8 cellular contexts compared by ENCODE assay signal in genomic region chr11:67045314-67045713, GRCh38. TPM values are rescaled to one million over a fixed set of nuclear protein-coding genes. Genes with fewer than 3 reads are reported as not detected.
A peak's percentile ranks its signal among the peaks of the same experiment; 100 is the strongest.
DNase-seq lines count a peak whose midpoint lies in the region; ATAC-seq and TF ChIP-seq lines count a peak whose summit lies in the region.

No MANE protein-coding gene starts in this region.

- no peak overlapping the region for H2BK120ac ChIP-seq in mesenchymal stem cell (ENCODE audit: low read depth, low read length)

- no peaks in the 10 kb centered on the region for H3K79me1 ChIP-seq in mesenchymal stem cell (replicated peaks; ENCODE audit: low read length, poor library complexity, severe bottlenecking)

- no peak overlapping the region for H3K18ac ChIP-seq in mesenchymal stem cell (ENCODE audit: low read depth in 1 of 2, low read length in 2 of 2)

- H2BK5ac ChIP-seq in mesenchymal stem cell (ENCODE audit: low read depth, low read length, poor library complexity, severe bottlenecking): no peak overlapping the region

- H3K36me3 ChIP-seq in ascending aorta: no peaks in the 10 kb centered on the region
- no peaks in the 10 kb centered on the region for H3K36me3 ChIP-seq in mesenchymal stem cell (ENCODE audit: control insufficient read depth in 1 of 2, insufficient read depth in 2 of 2, low read depth in 1 of 2, low read length in 2 of 2)

- no peak overlapping the region for H3K4me2 ChIP-seq in mesenchymal stem cell (ENCODE audit: low read length, poor library complexity, severe bottlenecking)

- no peaks in the 10 kb centered on the region for H3K4me1 ChIP-seq in ascending aorta
- H3K4me1 ChIP-seq in mesenchymal stem cell (ENCODE audit: control insufficient read depth, insufficient read depth, low read depth, low read length): peaks cover 30% of the 10 kb centered on the region

- H3K14ac ChIP-seq in mesenchymal stem cell (ENCODE audit: low read length in 2 of 2): no peak overlapping the region

- no peak overlapping the region for H3K9ac ChIP-seq in mesenchymal stem cell (ENCODE audit: low read length)

- in situ Hi-C loops in Caki2 (cut with HindIII; ENCODE audit: low pct_unique_long_range_greater_than_20kb, low sequenced_read_pairs): no loop called here

- no peak for TF ChIP-seq CTCF in ascending aorta (IDR thresholded peaks at IDR 0.05)

- H3K27me3 ChIP-seq in ascending aorta (no peaks in the 10 kb centered on the region), mesenchymal stem cell (ENCODE audit: control insufficient read depth in 1 of 2, insufficient read depth in 1 of 2, low read length in 2 of 2) (peaks cover 0 to 10% of the 10 kb centered on the region in 2 experiments)

- ATAC-seq in GM18858 (IDR thresholded peaks at IDR 0.05; ENCODE audit: unreplicated experiment): no peak
- ATAC-seq in HG02642 (IDR thresholded peaks at IDR 0.05; ENCODE audit: poor library complexity, unreplicated experiment): no peak
- ATAC-seq in HG02571 (IDR thresholded peaks at IDR 0.05; ENCODE audit: unreplicated experiment): no peak

- no peak overlapping the region for H2AK5ac ChIP-seq in mesenchymal stem cell (ENCODE audit: low read length, severe bottlenecking)

- H3K4ac ChIP-seq in mesenchymal stem cell (ENCODE audit: low read depth in 1 of 2, low read length in 2 of 2): no peak overlapping the region

- 53% methylated on average over 14 of the region's 14 CpGs for WGBS in mesenchymal stem cell

- H2BK15ac ChIP-seq in mesenchymal stem cell (ENCODE audit: low read depth, poor library complexity, severe bottlenecking): no peak overlapping the region

- H2BK12ac ChIP-seq in mesenchymal stem cell (ENCODE audit: low read length in 2 of 2): no peak overlapping the region

- no peak overlapping the region for H3K4me3 ChIP-seq in ascending aorta
- H3K4me3 ChIP-seq in mesenchymal stem cell (ENCODE audit: insufficient read depth in 1 of 2, low read depth in 1 of 2, low read length in 2 of 2): peak overlapping the region in 1 of 2 experiments; percentile 31

- H3K27ac ChIP-seq in ascending aorta (no peak overlapping the region), mesenchymal stem cell (ENCODE audit: low read length, poor library complexity, severe bottlenecking) (no peak overlapping the region)

- DNase-seq in Caki2 (ENCODE audit: low read depth): peak; percentile 77
- DNase-seq in M059J (ENCODE audit: low read depth): peak; percentile 87
- DNase-seq in ascending aorta (ENCODE audit: low spot score in 2 of 2): peak; percentile 33 to 82
- DNase-seq in mesenchymal stem cell: peak; percentile 80
- DNase-seq in T-helper 1 cell: no peak

- H4K91ac ChIP-seq in mesenchymal stem cell (ENCODE audit: low read length): no peak overlapping the region

- H2AFZ ChIP-seq in mesenchymal stem cell (ENCODE audit: low read depth, low read length): no peak overlapping the region

- H4K8ac ChIP-seq in mesenchymal stem cell (ENCODE audit: low read length): no peak overlapping the region

- H3K9me3 ChIP-seq in ascending aorta: no peaks in the 10 kb centered on the region
- H3K9me3 ChIP-seq in mesenchymal stem cell (ENCODE audit: control insufficient read depth, low read length): no peaks in the 10 kb centered on the region

- intact Hi-C loops in ascending aorta (cut with DNase I): no loop called here

- H3K23ac ChIP-seq in mesenchymal stem cell (ENCODE audit: low read length in 2 of 2): no peak overlapping the region

RNA-seq across cellular contexts. Expression of gene RHOD, which starts 11.3 kb away (rescaled TPM):
- total RNA-seq in Caki2 (2014; rRNA removed; shearing (Covaris generic); ENCODE audit: low replicate concordance): 4.1 and 5.6 TPM in 2 replicates
- total RNA-seq in M059J (2014; rRNA removed; shearing (Covaris generic)): 2.6 and 2.7 TPM in 2 replicates
- 82.6 TPM for total RNA-seq in ascending aorta
- 2.8 TPM for polyA plus RNA-seq in mesenchymal stem cell (2013, experiment 1 of 2)
- 2.7 TPM for polyA plus RNA-seq in mesenchymal stem cell (2013, experiment 2 of 2)

RNA-seq across cellular contexts. Expression of gene SYT12, which starts 22.4 kb away (rescaled TPM):
- 0.03 TPM in 1 of 2 replicates, not detected in the other for total RNA-seq in Caki2 (2014; rRNA removed; shearing (Covaris generic); ENCODE audit: low replicate concordance)
- 0.81 and 2.3 TPM in 2 replicates for total RNA-seq in M059J (2014; rRNA removed; shearing (Covaris generic))
- total RNA-seq in ascending aorta: 6.3 TPM
- not detected for polyA plus RNA-seq in mesenchymal stem cell (2013, experiment 1 of 2)
- polyA plus RNA-seq in mesenchymal stem cell (2013, experiment 2 of 2): not detected

Comparison
In these comparisons a context has a peak if more than half of its experiments do, and no peak if none do; other contexts are left out.
1. DNase-seq: peak in Caki2 (single experiment), M059J (single experiment), ascending aorta (2 of 2) and mesenchymal stem cell (single experiment); none in T-helper 1 cell (0 of 5).
2. RNA of gene RHOD, which starts 11.3 kb away (total RNA-seq): 82.6 TPM in ascending aorta (single experiment); 4.1 to 5.6 TPM in Caki2 and 2.6 to 2.7 TPM in M059J; every median in the first group is over 10 times any median in the second.